ENCODE assay signal across 7 cellular contexts in genomic region chr3:51672083-51672475, GRCh38. TPM values are rescaled to one million over a fixed set of nuclear protein-coding genes. Genes with fewer than 3 reads are reported as not detected.
DNase-seq lines count a peak whose midpoint lies in the region; ATAC-seq and TF ChIP-seq lines count a peak whose summit lies in the region.

No MANE protein-coding gene starts in this region.

- H3K9ac ChIP-seq in iPS-18a (ENCODE audit: low read length): peak overlapping the region; percentile 64

- H3K9me3 ChIP-seq in HEK293 (ENCODE audit: control insufficient read depth, insufficient read depth, low read depth, low read length) (no peaks in the 10 kb centered on the region), iPS-18a (ENCODE audit: control insufficient read depth, low read depth, low read length) (no peaks in the 10 kb centered on the region)

- peak overlapping the region; percentile 75 for H3K27ac Mint-ChIP-seq in activated T-cell treated with anti-CD3 and anti-CD28 coated beads, Interleukin-2, amount 50 U/mL, for 72 hours
- H3K27ac Mint-ChIP-seq in stimulated activated naive CD8-positive, alpha-beta T cell treated with anti-CD3 and anti-CD28 coated beads, Interleukin-15, amount 100 ng/mL, for 72 hours: peak overlapping the region; percentile 65 to 87

- H3K4me3 ChIP-seq in HEK293 (ENCODE audit: low read depth, low read length) (peak overlapping the region; percentile 80), iPS-18a (ENCODE audit: low read length) (peak overlapping the region; percentile 68)

- no peak for ATAC-seq in activated T-cell treated with anti-CD3 and anti-CD28 coated beads, Interleukin-2, amount 50 U/mL, for 72 hours (replicated peaks in 1 of 2)
- no peak for ATAC-seq in stimulated activated naive CD8-positive, alpha-beta T cell treated with anti-CD3 and anti-CD28 coated beads, Interleukin-15, amount 100 ng/mL, for 72 hours

- H3K4me3 Mint-ChIP-seq in activated T-cell treated with anti-CD3 and anti-CD28 coated beads, Interleukin-2, amount 50 U/mL, for 72 hours: peak overlapping the region; percentile 93 to 94
- peak overlapping the region; percentile 91 to 93 for H3K4me3 Mint-ChIP-seq in stimulated activated naive CD8-positive, alpha-beta T cell treated with anti-CD3 and anti-CD28 coated beads, Interleukin-15, amount 100 ng/mL, for 72 hours

- CTCF ChIA-PET in HEK293 (lab: Yijun Ruan, JAX): interaction anchor here (2.0 to 4.1 kb wide), 3 partner anchors 10 to 170 kb away, joined by 4 to 21 read pairs (median 15); no protein-coding TSS in a partner anchor

- H3K27ac ChIP-seq in HEK293 (ENCODE audit: extremely low read depth, low read depth, low read length) (no peak overlapping the region), iPS-18a (ENCODE audit: low read length) (no peak overlapping the region)

- H3K36me3 ChIP-seq in HEK293 (ENCODE audit: control insufficient read depth in 2 of 2, insufficient read depth in 1 of 2, low read length in 2 of 2) (peaks cover 0 to 32% of the 10 kb centered on the region in 2 experiments; a peak in 1 of 3 replicates), iPS-18a (ENCODE audit: control insufficient read depth, low read depth, low read length) (no peaks in the 10 kb centered on the region)

- peaks cover 16% of the 10 kb centered on the region for H3K27me3 ChIP-seq in iPS-18a (ENCODE audit: control insufficient read depth, insufficient read depth, low read length)

- no peaks in the 10 kb centered on the region for H3K4me1 ChIP-seq in HEK293 (ENCODE audit: control insufficient read depth, insufficient read depth, low read length)
- H3K4me1 ChIP-seq in iPS-18a (ENCODE audit: control insufficient read depth, low read depth, low read length): peaks cover 15% of the 10 kb centered on the region

- H3K9me3 Mint-ChIP-seq in activated T-cell treated with anti-CD3 and anti-CD28 coated beads, Interleukin-2, amount 50 U/mL, for 72 hours: no peaks in the 10 kb centered on the region
- no peaks in the 10 kb centered on the region for H3K9me3 Mint-ChIP-seq in stimulated activated naive CD8-positive, alpha-beta T cell treated with anti-CD3 and anti-CD28 coated beads, Interleukin-15, amount 100 ng/mL, for 72 hours

- peaks cover 0 to 8% of the 10 kb centered on the region in 2 donors for H3K36me3 Mint-ChIP-seq in activated T-cell treated with anti-CD3 and anti-CD28 coated beads, Interleukin-2, amount 50 U/mL, for 72 hours (ENCODE audit: insufficient read depth in 2 of 2)

- H3K4me1 Mint-ChIP-seq in activated T-cell treated with anti-CD3 and anti-CD28 coated beads, Interleukin-2, amount 50 U/mL, for 72 hours (ENCODE audit: low read depth): peaks cover 75% of the 10 kb centered on the region
- H3K4me1 Mint-ChIP-seq in stimulated activated naive CD8-positive, alpha-beta T cell treated with anti-CD3 and anti-CD28 coated beads, Interleukin-15, amount 100 ng/mL, for 72 hours: peaks cover 80% of the 10 kb centered on the region

- no peak for TF ChIP-seq CTCF in HEK293 (tag by site-specific recombination; IDR thresholded peaks at IDR 0.05)

- POLR2A ChIA-PET in HEK293 (lab: Yijun Ruan, JAX): interaction anchor here (0.7 to 1.2 kb wide), 7 partner anchors 9 to 609 kb away, joined by 3 to 11 read pairs (median 3); partner anchors contain the start of genes DCAF1, GRM2 and MANF

- no peaks in the 10 kb centered on the region for H3K27me3 Mint-ChIP-seq in activated T-cell treated with anti-CD3 and anti-CD28 coated beads, Interleukin-2, amount 50 U/mL, for 72 hours (ENCODE audit: low read depth)
- no peaks in the 10 kb centered on the region for H3K27me3 Mint-ChIP-seq in stimulated activated naive CD8-positive, alpha-beta T cell treated with anti-CD3 and anti-CD28 coated beads, Interleukin-15, amount 100 ng/mL, for 72 hours

- no peak for DNase-seq in activated T-cell treated with anti-CD3 and anti-CD28 coated beads, Interleukin-2, amount 50 U/mL, for 72 hours
- DNase-seq in stimulated activated naive CD8-positive, alpha-beta T cell treated with anti-CD3 and anti-CD28 coated beads, Interleukin-15, amount 100 ng/mL, for 72 hours: no peak
- DNase-seq in HPDE6-E6E7 (ENCODE audit: extremely low spot score) (no peak), NCI-H2029 treated with DMSO at 0.1 percent for 48 hours (lab: John Stamatoyannopoulos, UW) (no peak), activated gamma-delta T cell treated with Interleukin-2 at 50 U/mL for 16 hours (no peak)

TF ChIP-seq in HEK293, 187 proteins besides CTCF, POLR2A, EP300 and RAD21:
- TF ChIP-seq ZNF658 (tag by site-specific recombination; IDR thresholded peaks at IDR 0.05): no peak
- no peak for TF ChIP-seq GLI2 (tag by site-specific recombination; IDR thresholded peaks at IDR 0.05; ENCODE audit: borderline replicate concordance, low read depth)
- TF ChIP-seq KLF8 (tag by site-specific recombination; IDR thresholded peaks at IDR 0.05): no peak

RNA-seq across cellular contexts. Expression of gene TEX264, which starts 1.0 kb away (rescaled TPM):
- total RNA-seq in activated T-cell treated with anti-CD3 and anti-CD28 coated beads, Interleukin-2, amount 50 U/mL, for 72 hours: 10 to 100 TPM; 37.8 to 48.0 TPM

RNA-seq across cellular contexts. Expression of gene GRM2, which starts 34.8 kb away (rescaled TPM):
- 1 to 10 TPM in 1 of 2 donors, under 1 TPM in 1; 0.48 to 2.0 TPM for total RNA-seq in activated T-cell treated with anti-CD3 and anti-CD28 coated beads, Interleukin-2, amount 50 U/mL, for 72 hours
